Comparison of ENCODE assay signal across 17 cellular contexts in genomic region chr2:222566229-222566628, GRCh38.
DNase-seq lines count a peak whose midpoint lies in the region; ATAC-seq and TF ChIP-seq lines count a peak whose summit lies in the region.
"Had no signal": no experiment of that assay in that cellular context is flagged by ENCODE, and none has a peak within 500 bp of the region (broad histone marks: within the 10 kb centered on the region; RNA-seq: fewer than 3 reads in every experiment).

No MANE protein-coding gene starts in this region.

- peak; percentile 23 for TF ChIP-seq POLR2A in GM19193 (IDR thresholded peaks at IDR 0.05; ENCODE audit: extremely low read depth, insufficient read depth, insufficient read length)
- no peak for TF ChIP-seq POLR2A in gastroesophageal sphincter (IDR thresholded peaks at IDR 0.05)

- DNase-seq in Right ventricle myocardium superior (no peak), left ventricle myocardium inferior (no peak), left kidney (ENCODE audit: low read depth, low spot score) (peak; percentile 70), psoas muscle (no peak)
- DNase-seq: CD4-positive, CD25-positive, alpha-beta regulatory T cell; CD8-positive, alpha-beta memory T cell; COR-L47; DMS 273 treated with DMSO at 0.1 percent for 48 hours; DMS53; DND-41; EL; GM23248 had no signal

- peaks cover 14% of the 10 kb centered on the region for H3K36me3 ChIP-seq in left ventricle myocardium inferior
- H3K36me3 ChIP-seq in psoas muscle (ENCODE audit: insufficient read depth in 1 of 2, low read depth in 1 of 2), result peaks cover 0 to 16% of the 10 kb centered on the region in 2 donors
- peaks cover 0 to 13% of the 10 kb centered on the region in 2 donors for H3K36me3 ChIP-seq in gastroesophageal sphincter

- no peak for TF ChIP-seq EP300 in gastroesophageal sphincter (IDR thresholded peaks at IDR 0.05)

- intact Hi-C loops in Right ventricle myocardium superior (cut with DNase I), result no loop called here
- intact Hi-C loops in left ventricle myocardium inferior (cut with micrococcal nuclease), result no loop called here
- intact Hi-C loops in psoas muscle (cut with DNase I), result no loop called here

- peak; percentile 49 for ATAC-seq in Right ventricle myocardium superior (ENCODE audit: poor library complexity)
- peak; percentile 40 to 65 (median 59) for ATAC-seq in psoas muscle
- no peak for ATAC-seq in gastroesophageal sphincter
- ATAC-seq: GM12878 had no signal

- WGBS in psoas muscle, 3 donors, result 72 to 92% (median 75%) methylated on average over 6 of the region's 6 CpGs
- 80% methylated on average over 1 of the region's 6 CpGs; no CpG with 5 or more reads in 1 of the 2 donors for WGBS in gastroesophageal sphincter (ENCODE audit: low coverage in 1 of 2), 2 donors

- H3K4me3 ChIP-seq in left ventricle myocardium inferior, result no peak overlapping the region
- no peak overlapping the region for H3K4me3 ChIP-seq in psoas muscle
- H3K4me3 ChIP-seq in gastroesophageal sphincter, result no peak overlapping the region
- H3K4me3 ChIP-seq: BLaER1 treated with 17β-estradiol and CSF1 and Interleukin-3, amounts not matched to agents 10 nM and 100 nM; GM12878; GM23248; HAP-1 had no signal

- H3K27ac ChIP-seq in left ventricle myocardium inferior (replicated peaks) (no peak overlapping the region), psoas muscle (peak overlapping the region; percentile 17), gastroesophageal sphincter (no peak overlapping the region)
- H3K27ac ChIP-seq: BLaER1 treated with 17β-estradiol and CSF1 and Interleukin-3, amounts not matched to agents 10 nM and 100 nM; GM23248 had no signal

- no peaks in the 10 kb centered on the region for H3K27me3 ChIP-seq in left ventricle myocardium inferior (ENCODE audit: low read depth)
- no peaks in the 10 kb centered on the region for H3K27me3 ChIP-seq in psoas muscle (ENCODE audit: insufficient read depth in 3 of 3, low read length in 2 of 3)
- H3K27me3 ChIP-seq in gastroesophageal sphincter, result no peaks in the 10 kb centered on the region
- H3K27me3 ChIP-seq: BLaER1 treated with 17β-estradiol and CSF1 and Interleukin-3, amounts not matched to agents 10 nM and 100 nM had no signal

- peaks cover 26% of the 10 kb centered on the region for H3K4me1 ChIP-seq in left ventricle myocardium inferior
- H3K4me1 ChIP-seq in psoas muscle, result peaks cover 22% of the 10 kb centered on the region
- H3K4me1 ChIP-seq in gastroesophageal sphincter, result peaks cover 0 to 26% (median 0%) of the 10 kb centered on the region in 3 donors
- H3K4me1 ChIP-seq: HAP-1 had no signal

- H3K9me3 ChIP-seq in left ventricle myocardium inferior (replicated peaks) (no peaks in the 10 kb centered on the region), psoas muscle (no peaks in the 10 kb centered on the region), gastroesophageal sphincter (no peaks in the 10 kb centered on the region)
- H3K9me3 ChIP-seq: BLaER1 treated with 17β-estradiol and CSF1 and Interleukin-3, amounts not matched to agents 10 nM and 100 nM; HAP-1 had no signal

- no peak for TF ChIP-seq CTCF in left ventricle myocardium inferior (IDR thresholded peaks at IDR 0.05; ENCODE audit: borderline replicate concordance)
- no peak for TF ChIP-seq CTCF in psoas muscle (IDR thresholded peaks at IDR 0.05)
- no peak for TF ChIP-seq CTCF in gastroesophageal sphincter (IDR thresholded peaks at IDR 0.05)
